In the genomic region with DNA sequence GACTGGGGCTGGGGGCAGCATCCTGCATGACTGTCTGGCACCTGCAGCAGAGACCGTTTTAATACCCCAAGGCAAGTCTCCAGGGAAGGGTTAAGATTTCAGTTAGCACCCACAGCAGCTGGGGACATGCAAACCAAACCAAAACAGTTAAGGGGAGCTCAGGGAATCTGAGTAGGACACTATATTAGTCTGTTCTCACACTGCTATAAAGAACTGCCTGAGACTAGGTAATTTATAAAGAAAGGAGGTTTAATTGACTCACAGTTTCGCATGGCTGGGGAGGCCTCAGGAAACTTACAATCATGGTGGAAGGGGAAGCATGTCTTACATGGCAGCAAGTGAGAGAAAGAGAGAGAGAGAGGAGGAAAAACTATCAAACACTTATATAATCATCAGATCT, we compare ENCODE assay signal across 24 cellular contexts. TPM values are rescaled to one million over a fixed set of nuclear protein-coding genes. Genes with fewer than 3 reads are reported as not detected.
"Had no signal": no experiment of that assay in that cellular context is flagged by ENCODE, and none has a peak within 500 bp of the region (broad histone marks: within the 10 kb centered on the region; RNA-seq: fewer than 3 reads in every experiment).

No MANE protein-coding gene starts in this region.

- H3K4me1 Mint-ChIP-seq: activated B cell treated with CpG ODN at 0.5 μM for 24 hours; activated naive CD4-positive, alpha-beta T cell treated with anti-CD3 and anti-CD28 coated beads, Interleukin-2, amount 10 ng/mL, durations not matched to agents 7 days and 5 days; immature natural killer cell had no signal

- FAIRE-seq: small intestine had no signal

- H3K4me3 ChIP-seq: esophagus muscularis mucosa, heart left ventricle, psoas muscle, sigmoid colon, thoracic aorta had no signal

- DNase-seq: activated B cell treated with CpG ODN at 0.5 μM for 24 hours; activated CD4-positive, alpha-beta T cell treated with anti-CD3 and anti-CD28 coated beads for 4 hours; activated CD8-positive, alpha-beta memory T cell treated with anti-CD3 and anti-CD28 coated beads, Interleukin-2, amount 50 U/mL, for 48 hours; activated effector memory CD4-positive, alpha-beta T cell treated with anti-CD3 and anti-CD28 coated beads, Interleukin-2, amount 50 U/mL, for 16 hours; activated naive CD4-positive, alpha-beta T cell treated with anti-CD3 and anti-CD28 coated beads, Interleukin-2, amount 10 ng/mL, durations not matched to agents 7 days and 5 days; amniotic stem cell; heart left ventricle; hypothalamus; immature natural killer cell; midbrain; naive thymus-derived CD4-positive, alpha-beta T cell; occipital lobe; psoas muscle; sigmoid colon; small intestine; stimulated activated naive CD4-positive, alpha-beta T cell treated with Interleukin-2 at 50 U/mL for 16 hours; T-helper 1 cell; trophoblast cell had no signal

- ATAC-seq: foreskin keratinocyte; heart left ventricle; naive thymus-derived CD4-positive, alpha-beta T cell; psoas muscle had no signal

- H3K27ac ChIP-seq: brain microvascular endothelial cell, esophagus muscularis mucosa, foreskin keratinocyte, heart left ventricle, parathyroid adenoma, psoas muscle, sigmoid colon, thoracic aorta had no signal

- H3K36me3 ChIP-seq: brain microvascular endothelial cell, sigmoid colon had no signal

- H3K27me3 ChIP-seq: brain microvascular endothelial cell, esophagus muscularis mucosa, heart left ventricle, sigmoid colon had no signal

- H3K4me3 Mint-ChIP-seq: activated B cell treated with CpG ODN at 0.5 μM for 24 hours; activated naive CD4-positive, alpha-beta T cell treated with anti-CD3 and anti-CD28 coated beads, Interleukin-2, amount 10 ng/mL, durations not matched to agents 7 days and 5 days; immature natural killer cell; naive thymus-derived CD4-positive, alpha-beta T cell; T-helper 2 cell treated with Interferon-gamma antibody and Interleukin-4, amounts not matched to agents 5 μg/mL and 100 μg/mL, for 36 hours had no signal

- H3K9ac ChIP-seq: parathyroid adenoma had no signal

- H3K79me2 ChIP-seq: parathyroid adenoma had no signal

- H2AFZ ChIP-seq: parathyroid adenoma had no signal

- H3K9me3 Mint-ChIP-seq: activated B cell treated with CpG ODN at 0.5 μM for 24 hours; activated naive CD4-positive, alpha-beta T cell treated with anti-CD3 and anti-CD28 coated beads, Interleukin-2, amount 10 ng/mL, durations not matched to agents 7 days and 5 days; immature natural killer cell; naive thymus-derived CD4-positive, alpha-beta T cell; T-helper 2 cell treated with Interferon-gamma antibody and Interleukin-4, amounts not matched to agents 5 μg/mL and 100 μg/mL, for 36 hours had no signal

- H3K9me3 ChIP-seq: esophagus muscularis mucosa, heart left ventricle, psoas muscle, sigmoid colon, thoracic aorta had no signal

- H3K36me3 Mint-ChIP-seq: activated naive CD4-positive, alpha-beta T cell treated with anti-CD3 and anti-CD28 coated beads, Interleukin-2, amount 10 ng/mL, durations not matched to agents 7 days and 5 days; immature natural killer cell; naive thymus-derived CD4-positive, alpha-beta T cell had no signal

- H3K4me1 ChIP-seq: esophagus muscularis mucosa, foreskin keratinocyte, heart left ventricle, parathyroid adenoma, psoas muscle, sigmoid colon had no signal

- H3K27ac Mint-ChIP-seq: activated B cell treated with CpG ODN at 0.5 μM for 24 hours; activated naive CD4-positive, alpha-beta T cell treated with anti-CD3 and anti-CD28 coated beads, Interleukin-2, amount 10 ng/mL, durations not matched to agents 7 days and 5 days; immature natural killer cell; naive thymus-derived CD4-positive, alpha-beta T cell; T-helper 2 cell treated with Interferon-gamma antibody and Interleukin-4, amounts not matched to agents 5 μg/mL and 100 μg/mL, for 36 hours had no signal

RNA-seq across cellular contexts. Expression of a gene that starts 25.3 kb away (rescaled TPM):
- total RNA-seq: activated B cell treated with CpG ODN at 0.5 μM for 24 hours, foreskin keratinocyte had no signal
- polyA plus RNA-seq: foreskin keratinocyte; immature natural killer cell; naive thymus-derived CD4-positive, alpha-beta T cell had no signal
